In the genomic region with DNA sequence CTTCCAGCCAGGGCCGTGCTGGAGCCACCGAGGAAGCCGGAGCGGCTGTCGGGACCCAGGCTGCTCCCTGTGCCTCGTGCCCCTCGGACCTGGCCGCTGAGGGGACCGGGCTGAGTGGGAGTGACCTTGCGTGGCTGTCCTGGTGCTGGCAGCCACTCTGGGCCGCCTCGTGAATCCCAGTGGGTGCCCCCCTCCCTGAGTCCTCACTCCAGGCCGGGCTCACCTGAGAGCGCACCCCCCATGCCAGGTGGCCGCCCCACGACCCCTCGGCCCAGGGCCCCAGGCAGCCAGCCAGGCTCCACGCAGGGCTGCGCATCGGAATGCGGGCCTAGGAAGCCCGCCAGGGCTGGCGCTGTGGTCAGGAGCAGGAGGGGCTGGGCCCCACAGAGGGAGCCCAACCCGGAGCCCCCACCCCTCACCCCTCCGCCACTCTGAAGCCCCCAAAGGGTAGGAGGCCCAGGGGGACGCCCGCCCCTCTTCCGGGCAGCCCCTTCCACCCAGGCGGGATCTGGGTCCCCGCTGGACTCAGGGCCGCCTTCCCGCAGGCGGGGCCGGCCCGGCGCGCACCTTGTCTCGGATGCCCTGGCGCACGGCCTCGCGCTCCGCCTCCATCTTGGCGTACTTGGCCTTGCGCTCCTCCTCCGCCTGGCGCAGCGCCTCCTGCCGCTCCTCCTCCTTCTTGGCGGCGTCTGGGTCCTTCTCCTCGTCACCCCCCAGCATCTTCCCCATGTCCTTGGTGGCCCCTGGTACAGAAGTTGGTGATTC, we compare ENCODE assay signal across 9 cellular contexts. TPM values are rescaled to one million over a fixed set of nuclear protein-coding genes. Genes with fewer than 3 reads are reported as not detected.
A peak's percentile ranks its signal among the peaks of the same experiment; 100 is the strongest.
DNase-seq lines count a peak whose midpoint lies in the region; ATAC-seq and TF ChIP-seq lines count a peak whose summit lies in the region.
"Had no signal": no experiment of that assay in that cellular context is flagged by ENCODE, and none has a peak within 500 bp of the region (broad histone marks: within the 10 kb centered on the region; RNA-seq: fewer than 3 reads in every experiment).

No MANE protein-coding gene starts in this region.

- H3K4me3 ChIP-seq in GM12865 (ENCODE audit: low read depth, low read length) (peak overlapping the region; percentile 40), epithelial cell of proximal tubule (ENCODE audit: low read depth, low read length) (no peak overlapping the region)
- H3K4me3 ChIP-seq: body of pancreas had no signal

- DNase-seq in GM12865 (ENCODE audit: low read depth), result peak; percentile 59
- peak; percentile 60 for DNase-seq in activated CD4-positive, alpha-beta T cell treated with anti-CD3 and anti-CD28 coated beads, Interleukin-2, amount 50 U/mL, for 48 hours
- no peak for DNase-seq in epithelial cell of proximal tubule (ENCODE audit: low read depth)
- DNase-seq in stimulated activated CD4-positive, alpha-beta T cell treated with anti-CD3 and anti-CD28 coated beads, Interleukin-1b, Interleukin-23, amount 100 ng/mL, for 24 hours (ENCODE audit: low read depth in 4 of 4, low spot score in 1 of 4), result peak in 3 of 4 experiments; percentile 33 to 43 (median 34)
- no peak for DNase-seq in NCI-H2196 treated with DMSO at 0.1 percent for 48 hours (lab: John Stamatoyannopoulos, UW; ENCODE audit: unreplicated experiment)
- DNase-seq in pons (ENCODE audit: low spot score), result no peak

- ATAC-seq in GM18907 (IDR thresholded peaks at IDR 0.05; ENCODE audit: unreplicated experiment) (no peak), GM18858 (IDR thresholded peaks at IDR 0.05; ENCODE audit: unreplicated experiment) (no peak)
- ATAC-seq: body of pancreas had no signal

- TF ChIP-seq CTCF in GM12865 (IDR thresholded peaks at IDR 0.05; ENCODE audit: insufficient read depth, low read depth, low read length, missing control alignments) (peak; percentile 11), epithelial cell of proximal tubule (conservative IDR thresholded peaks at IDR 0.05; ENCODE audit: low read depth, low read length) (peak; percentile 1)

RNA-seq across cellular contexts. Expression of a gene that starts 33.9 kb away (rescaled TPM):
- 0.81 TPM in 1 of 2 replicates, not detected in the other for total RNA-seq in epithelial cell of proximal tubule

Comparison
In these comparisons a context has a peak if more than half of its experiments do, and no peak if none do; other contexts are left out.
1. DNase-seq: peak in GM12865 (single experiment), activated CD4-positive, alpha-beta T cell treated with anti-CD3 and anti-CD28 coated beads, Interleukin-2, amount 50 U/mL, for 48 hours (2 of 2) and stimulated activated CD4-positive, alpha-beta T cell treated with anti-CD3 and anti-CD28 coated beads, Interleukin-1b, Interleukin-23, amount 100 ng/mL, for 24 hours (3 of 4); none in epithelial cell of proximal tubule (single experiment), NCI-H2196 treated with DMSO at 0.1 percent for 48 hours (single experiment) and pons (single experiment).